13 cellular contexts compared by ENCODE assay signal in genomic region chr17:68542698-68543463, GRCh38. TPM values are rescaled to one million over a fixed set of nuclear protein-coding genes. Genes with fewer than 3 reads are reported as not detected.
"Had no signal": no experiment of that assay in that cellular context is flagged by ENCODE, and none has a peak within 500 bp of the region (broad histone marks: within the 10 kb centered on the region; RNA-seq: fewer than 3 reads in every experiment).

No MANE protein-coding gene starts in this region.

- ATAC-seq: natural killer cell treated with Interleukin-12 subunit alpha and Interleukin-12 subunit beta and Interleukin-15 and Interleukin-18, amount 100 ng/mL, for 72 hours; sciatic nerve had no signal

- H3K27me3 Mint-ChIP-seq: natural killer cell treated with Interleukin-12 subunit alpha and Interleukin-12 subunit beta and Interleukin-15 and Interleukin-18, amount 100 ng/mL, for 72 hours had no signal

- H3K36me3 Mint-ChIP-seq: natural killer cell treated with Interleukin-12 subunit alpha and Interleukin-12 subunit beta and Interleukin-15 and Interleukin-18, amount 100 ng/mL, for 72 hours had no signal

- H3K9me3 ChIP-seq: prostate gland, thoracic aorta had no signal

- H3K9me3 Mint-ChIP-seq: activated naive CD4-positive, alpha-beta T cell treated with anti-CD3 and anti-CD28 coated beads, Interleukin-2, amount 10 ng/mL, durations not matched to agents 7 days and 5 days; natural killer cell treated with Interleukin-12 subunit alpha and Interleukin-12 subunit beta and Interleukin-15 and Interleukin-18, amount 100 ng/mL, for 72 hours had no signal

- H3K4me1 ChIP-seq: prostate gland had no signal

- H3K4me1 Mint-ChIP-seq: activated naive CD4-positive, alpha-beta T cell treated with anti-CD3 and anti-CD28 coated beads, Interleukin-2, amount 10 ng/mL, durations not matched to agents 7 days and 5 days had no signal

- H3K27ac Mint-ChIP-seq: natural killer cell treated with Interleukin-12 subunit alpha and Interleukin-12 subunit beta and Interleukin-15 and Interleukin-18, amount 100 ng/mL, for 72 hours had no signal

- H3K27ac ChIP-seq: cardiac muscle cell, prostate gland, thoracic aorta had no signal

- H3K27me3 ChIP-seq: cardiac muscle cell had no signal

- H3K4me3 Mint-ChIP-seq: activated naive CD4-positive, alpha-beta T cell treated with anti-CD3 and anti-CD28 coated beads, Interleukin-2, amount 10 ng/mL, durations not matched to agents 7 days and 5 days; natural killer cell treated with Interleukin-12 subunit alpha and Interleukin-12 subunit beta and Interleukin-15 and Interleukin-18, amount 100 ng/mL, for 72 hours had no signal

- H3K4me3 ChIP-seq: cardiac muscle cell, left ventricle myocardium inferior, prostate gland, thoracic aorta had no signal

- H3K36me3 ChIP-seq: prostate gland had no signal

- DNase-seq: activated CD4-positive, alpha-beta T cell treated with anti-CD3 and anti-CD28 coated beads, Interleukin-2, amount 50 U/mL, for 4 hours; activated CD4-positive, CD25-positive, alpha-beta regulatory T cell treated with anti-CD3 and anti-CD28 coated beads, Interleukin-2, amount 50 U/mL, for 72 hours; activated naive CD4-positive, alpha-beta T cell treated with anti-CD3 and anti-CD28 coated beads, Interleukin-2, amount 10 ng/mL, durations not matched to agents 7 days and 5 days; erythroblast; left ventricle myocardium inferior; T-helper 9 cell had no signal

RNA-seq across cellular contexts. Expression of gene FAM20A, which starts 58.3 kb away (rescaled TPM):
- total RNA-seq: dermis microvascular lymphatic vessel endothelial cell; natural killer cell treated with Interleukin-12 subunit alpha and Interleukin-12 subunit beta and Interleukin-15 and Interleukin-18, amount 100 ng/mL, for 72 hours had no signal
- polyA plus RNA-seq: keratinocyte had no signal
